Comparison of ENCODE assay signal across 8 cellular contexts in genomic region chrX:154396948-154397887, GRCh38. TPM values are rescaled to one million over a fixed set of nuclear protein-coding genes. Genes with fewer than 3 reads are reported as not detected.
DNase-seq lines count a peak whose midpoint lies in the region; ATAC-seq, FAIRE-seq and TF ChIP-seq lines count a peak whose summit lies in the region.

No MANE protein-coding gene starts in this region.

- ATAC-seq in GM21576 (IDR thresholded peaks at IDR 0.05; ENCODE audit: unreplicated experiment), result peak; percentile 43
- ATAC-seq in IMR-90 (ENCODE audit: low read depth), result peak; percentile 71
- peak; percentile 55 to 61 for ATAC-seq in gastrocnemius medialis

- peak overlapping the region; percentile 63; the same call in 1 of the 2 replicates for H3K18ac ChIP-seq in IMR-90 (ENCODE audit: low read depth, low read length)

- no peak for FAIRE-seq in HTR-8/SVneo (lab: Jason Lieb, UNC)

- H2AFZ ChIP-seq in IMR-90 (replicated peaks; ENCODE audit: low read length, poor library complexity), result peak overlapping the region; percentile 90

- no peaks in the 10 kb centered on the region for H3K9me1 ChIP-seq in IMR-90 (ENCODE audit: insufficient read depth, low read length)

- H3K27me3 ChIP-seq in IMR-90 (ENCODE audit: control insufficient read depth, insufficient read depth, low read length) (no peaks in the 10 kb centered on the region), iPS-15b (ENCODE audit: control insufficient read depth, insufficient read depth, low read length) (no peaks in the 10 kb centered on the region), gastrocnemius medialis (no peaks in the 10 kb centered on the region)

- peak overlapping the region; percentile 93 for H3K4me2 ChIP-seq in IMR-90 (ENCODE audit: low read depth, low read length)

- POLR2A ChIA-PET in IMR-90 (lab: Charles Lee; ENCODE audit: unreplicated experiment), result interaction anchor here (0.6 to 1.0 kb wide), 5 partner anchors 10 to 81 kb away, joined by 3 to 8 read pairs (median 4); partner anchors contain the start of gene FLNA

- TF ChIP-seq CTCF in IMR-90 (conservative IDR thresholded peaks at IDR 0.05; ENCODE audit: low read depth, low read length) (no peak), astrocyte of the cerebellum (IDR thresholded peaks at IDR 0.05; ENCODE audit: low read depth, low read length, missing control alignments) (no peak), gastrocnemius medialis (IDR thresholded peaks at IDR 0.05 in 4 of 5, conservative IDR thresholded peaks at IDR 0.05 in 1 of 5) (no peak)

- intact Hi-C loops in IMR-90 (cut with micrococcal nuclease) (no loop called here), gastrocnemius medialis (cut with DNase I; ENCODE audit: low total_unique reads) (loop anchor here (5.0 kb wide), 3 partner anchors 40 to 120 kb away; partner anchors contain the start of genes FAM3A, GDI1 and UBL4A)

- peak overlapping the region; percentile 94 for H3K14ac ChIP-seq in IMR-90 (replicated peaks; ENCODE audit: low read depth, low read length)

- H3K4me1 ChIP-seq in IMR-90 (ENCODE audit: control insufficient read depth, insufficient read depth, low read length) (0 out of 2 replicates have a peak, but pooled peaks cover 2% of the 10 kb centered on the region), iPS-15b (ENCODE audit: control insufficient read depth, insufficient read depth, low read length) (peaks cover 2% of the 10 kb centered on the region), gastrocnemius medialis (peaks cover 10 to 18% of the 10 kb centered on the region in 2 donors)

- dilution Hi-C loops in IMR-90 (cut with HindIII; ENCODE audit: low sequenced_read_pairs, unreplicated experiment), result no loop called here

- DNase-seq in G401 (ENCODE audit: low spot score), result peak; percentile 55
- peak; percentile 46 for DNase-seq in IMR-90
- DNase-seq in SK-N-DZ (ENCODE audit: low spot score), result peak; percentile 74
- DNase-seq in astrocyte of the cerebellum (ENCODE audit: low read depth), result no peak
- peak; percentile 52 to 71 for DNase-seq in gastrocnemius medialis
- DNase-seq in HTR-8/SVneo (ENCODE audit: insufficient read length, low spot score), result no peak

- WGBS in IMR-90 (ENCODE audit: extremely low coverage in 2 of 2, insufficient read length in 1 of 2), 2 experiments, result 37% methylated on average over 15 of the region's 56 CpGs; no CpG with 5 or more reads in 1 of the 2 experiments

- peak overlapping the region; percentile 86 for H4K5ac ChIP-seq in IMR-90 (ENCODE audit: low read depth, low read length)

- no peak for TF ChIP-seq POLR2A in IMR-90 (IDR thresholded peaks at IDR 0.05; ENCODE audit: low read depth, low read length)
- peak in 1 of 2 donors; percentile 32 for TF ChIP-seq POLR2A in gastrocnemius medialis (IDR thresholded peaks at IDR 0.05)

- peak overlapping the region; percentile 88 for H2BK5ac ChIP-seq in IMR-90 (ENCODE audit: low read depth, low read length, poor library complexity, severe bottlenecking)

- H3K9me3 ChIP-seq in IMR-90 (ENCODE audit: control insufficient read depth, insufficient read depth, low read length) (no peaks in the 10 kb centered on the region), iPS-15b (ENCODE audit: control insufficient read depth, insufficient read depth, low read length) (no peaks in the 10 kb centered on the region), gastrocnemius medialis (no peaks in the 10 kb centered on the region)

- H3K4me3 ChIP-seq in IMR-90 (ENCODE audit: insufficient read depth, low read depth, low read length), result peak overlapping the region; percentile 39
- H3K4me3 ChIP-seq in astrocyte of the cerebellum (ENCODE audit: low read depth, low read length), result peak overlapping the region; percentile 88
- H3K4me3 ChIP-seq in iPS-15b (ENCODE audit: low read depth, low read length), result peak overlapping the region; percentile 87
- peak overlapping the region; percentile 68 to 85 (median 80) for H3K4me3 ChIP-seq in gastrocnemius medialis

- H3K9ac ChIP-seq in IMR-90 (ENCODE audit: low read depth, low read length) (peak overlapping the region; percentile 78), iPS-15b (ENCODE audit: low read depth, low read length) (peak overlapping the region; percentile 79)

- H3K79me1 ChIP-seq in IMR-90 (ENCODE audit: low read depth in 1 of 2, low read length in 2 of 2), result peaks cover 4 to 24% of the 10 kb centered on the region in 2 experiments; a peak in 3 of 4 replicates

- no peak overlapping the region for H2BK20ac ChIP-seq in IMR-90 (ENCODE audit: low read depth, low read length)

- H3K56ac ChIP-seq in IMR-90 (ENCODE audit: extremely low read depth, insufficient read depth, low read length), result peak overlapping the region; percentile 76

- no peak for TF ChIP-seq RAD21 in IMR-90 (IDR thresholded peaks at IDR 0.05; ENCODE audit: low read length)

- H4K91ac ChIP-seq in IMR-90 (ENCODE audit: insufficient read depth, low read depth, low read length), result peak overlapping the region; percentile 95

- BruUV-seq in IMR-90 (replicated peaks; lab: Mats Ljungman, UMichigan), result no TSS peak

- H3K27ac ChIP-seq in IMR-90 (ENCODE audit: insufficient read depth, low read length) (peak overlapping the region; percentile 90), gastrocnemius medialis (peak overlapping the region; percentile 93 to 99 (median 98))

- H2AK9ac ChIP-seq in IMR-90 (replicated peaks; ENCODE audit: low read depth, low read length, poor library complexity), result peak overlapping the region; percentile 99

- peak overlapping the region; percentile 79 to 98; a peak in 3 of 4 replicates for H4K8ac ChIP-seq in IMR-90 (ENCODE audit: low read depth in 2 of 2, low read length in 2 of 2)

- peaks cover 21% of the 10 kb centered on the region for H3K36me3 ChIP-seq in IMR-90 (ENCODE audit: control insufficient read depth, insufficient read depth, low read length)
- peaks cover 14% of the 10 kb centered on the region for H3K36me3 ChIP-seq in iPS-15b (ENCODE audit: control insufficient read depth, insufficient read depth, low read length)
- peaks cover 0 to 14% of the 10 kb centered on the region in 2 donors for H3K36me3 ChIP-seq in gastrocnemius medialis

- peaks cover 41% of the 10 kb centered on the region for H4K20me1 ChIP-seq in IMR-90 (ENCODE audit: insufficient read depth, low read length)

- H2BK120ac ChIP-seq in IMR-90 (ENCODE audit: low read depth, low read length), result peak overlapping the region; percentile 76; the same call in 1 of the 2 replicates

- H3K23ac ChIP-seq in IMR-90 (ENCODE audit: low read depth, low read length), result peak overlapping the region; percentile 93

- peak overlapping the region; percentile 84 for H2AK5ac ChIP-seq in IMR-90 (ENCODE audit: low read depth, low read length)

- peak overlapping the region; percentile 91 for H3K4ac ChIP-seq in IMR-90 (ENCODE audit: low read depth, low read length)

- CTCF ChIA-PET in IMR-90 (lab: Yijun Ruan, JAX), result interaction anchor here (1.1 kb wide), 1 partner anchor 13 kb away, joined by 3 read pairs; no protein-coding TSS in a partner anchor

- in situ Hi-C loops in G401 (cut with HindIII; ENCODE audit: low sequenced_read_pairs) (no loop called here), IMR-90 (cut with MboI; ENCODE audit: low sequenced_read_pairs) (no loop called here), astrocyte of the cerebellum (cut with HindIII; ENCODE audit: low sequenced_read_pairs) (no loop called here), gastrocnemius medialis (cut with MboI; ENCODE audit: low sequenced_read_pairs in 4 of 4) (no loop called here)

- peak overlapping the region; percentile 6; the same call in 1 of the 3 replicates for H2BK15ac ChIP-seq in IMR-90 (ENCODE audit: low read depth, low read length)

RNA-seq across cellular contexts. Expression of gene RPL10, which starts 1.0 kb away (rescaled TPM):
- 2,883 and 3,419 TPM in 2 replicates for total RNA-seq in G401 (2014; rRNA removed; shearing (Covaris generic))
- 1,582 and 1,900 TPM in 2 replicates for total RNA-seq in IMR-90 (2012; rRNA removed)
- 4,696 and 7,467 TPM in 2 replicates for polyA plus RNA-seq in IMR-90 (2012; rRNA removed)
- 1,699 and 6,181 TPM in 2 replicates for polyA plus RNA-seq in IMR-90 (2012; cell fraction: cytosol; rRNA removed)
- 2,396 and 4,012 TPM in 2 replicates for polyA plus RNA-seq in IMR-90 (2012; cell fraction: nucleus; rRNA removed; ENCODE audit: low replicate concordance)
- 4,718 and 5,431 TPM in 2 replicates for polyA plus RNA-seq in SK-N-DZ (2014; cell fraction: cytosol; rRNA removed)
- 2,533 and 5,089 TPM in 2 replicates for polyA plus RNA-seq in SK-N-DZ (2014; cell fraction: nucleus; rRNA removed)
- total RNA-seq in gastrocnemius medialis, result 1,000 to 10,000 TPM; 3,899 to 6,066 (median 5,720) TPM

RNA-seq across cellular contexts. Expression of gene DNASE1L1, which starts 11.8 kb away (rescaled TPM):
- total RNA-seq in G401 (2014; rRNA removed; shearing (Covaris generic)), result 20.5 and 41.3 TPM in 2 replicates
- total RNA-seq in IMR-90 (2012; rRNA removed), result 42.5 and 51.4 TPM in 2 replicates
- polyA plus RNA-seq in IMR-90 (2012; rRNA removed), result 54.7 and 55.5 TPM in 2 replicates
- polyA plus RNA-seq in IMR-90 (2012; cell fraction: cytosol; rRNA removed), result 29.9 and 61.9 TPM in 2 replicates
- 29.2 and 61.8 TPM in 2 replicates for polyA plus RNA-seq in IMR-90 (2012; cell fraction: nucleus; rRNA removed; ENCODE audit: low replicate concordance)
- polyA plus RNA-seq in SK-N-DZ (2014; cell fraction: cytosol; rRNA removed), result 15.5 and 17.3 TPM in 2 replicates
- 12.1 and 20.9 TPM in 2 replicates for polyA plus RNA-seq in SK-N-DZ (2014; cell fraction: nucleus; rRNA removed)
- total RNA-seq in gastrocnemius medialis, result 100 to 1,000 TPM in 3 of 4 donors, 10 to 100 TPM in 1; 88.4 to 148 (median 116) TPM

RNA-seq across cellular contexts. Expression of gene TAFAZZIN, which starts 14.1 kb away (rescaled TPM):
- 16.9 and 39.4 TPM in 2 replicates for total RNA-seq in G401 (2014; rRNA removed; shearing (Covaris generic))
- total RNA-seq in IMR-90 (2012; rRNA removed) (4.4 and 4.8 TPM in 2 replicates), gastrocnemius medialis (10 to 100 TPM; 17.6 to 28.3 (median 20.1) TPM)
- 24.4 and 26.6 TPM in 2 replicates for polyA plus RNA-seq in IMR-90 (2012; rRNA removed)
- polyA plus RNA-seq in IMR-90 (2012; cell fraction: cytosol; rRNA removed), result 11.7 and 12.2 TPM in 2 replicates
- polyA plus RNA-seq in IMR-90 (2012; cell fraction: nucleus; rRNA removed; ENCODE audit: low replicate concordance), result 146 and 212 TPM in 2 replicates
- 37.3 and 52.4 TPM in 2 replicates for polyA plus RNA-seq in SK-N-DZ (2014; cell fraction: cytosol; rRNA removed)
- 299 and 385 TPM in 2 replicates for polyA plus RNA-seq in SK-N-DZ (2014; cell fraction: nucleus; rRNA removed)

RNA-seq across cellular contexts. Expression of gene EMD, which starts 18.1 kb away (rescaled TPM):
- total RNA-seq in G401 (2014; rRNA removed; shearing (Covaris generic)), result 49.8 and 72.5 TPM in 2 replicates
- total RNA-seq in IMR-90 (2012; rRNA removed), result 9.9 and 11.4 TPM in 2 replicates
- polyA plus RNA-seq in IMR-90 (2012; rRNA removed), result 68.8 and 80.6 TPM in 2 replicates
- 53.8 and 120 TPM in 2 replicates for polyA plus RNA-seq in IMR-90 (2012; cell fraction: cytosol; rRNA removed)
- polyA plus RNA-seq in IMR-90 (2012; cell fraction: nucleus; rRNA removed; ENCODE audit: low replicate concordance), result 118 and 134 TPM in 2 replicates
- polyA plus RNA-seq in SK-N-DZ (2014; cell fraction: cytosol; rRNA removed), result 76.3 and 77.9 TPM in 2 replicates
- polyA plus RNA-seq in SK-N-DZ (2014; cell fraction: nucleus; rRNA removed), result 63.6 and 71.0 TPM in 2 replicates
- 10 to 100 TPM; 36.2 to 61.5 (median 53.2) TPM for total RNA-seq in gastrocnemius medialis

RNA-seq across cellular contexts. Expression of gene FLNA, which starts 22.8 kb away (rescaled TPM):
- total RNA-seq in G401 (2014; rRNA removed; shearing (Covaris generic)), result 811 and 832 TPM in 2 replicates
- total RNA-seq in IMR-90 (2012; rRNA removed) (1,356 and 1,443 TPM in 2 replicates), gastrocnemius medialis (100 to 1,000 TPM in 1 of 4 donors, 10 to 100 TPM in 3; 23.9 to 128 (median 88.9) TPM)
- 1,357 and 1,435 TPM in 2 replicates for polyA plus RNA-seq in IMR-90 (2012; rRNA removed)
- polyA plus RNA-seq in IMR-90 (2012; cell fraction: cytosol; rRNA removed), result 639 and 1,121 TPM in 2 replicates
- polyA plus RNA-seq in IMR-90 (2012; cell fraction: nucleus; rRNA removed; ENCODE audit: low replicate concordance), result 2,032 and 4,690 TPM in 2 replicates
- 118 and 164 TPM in 2 replicates for polyA plus RNA-seq in SK-N-DZ (2014; cell fraction: cytosol; rRNA removed)
- polyA plus RNA-seq in SK-N-DZ (2014; cell fraction: nucleus; rRNA removed), result 267 and 369 TPM in 2 replicates

Comparison
In these comparisons a context has a peak if more than half of its experiments do, and no peak if none do; other contexts are left out.
1. DNase-seq: peak in G401 (single experiment), IMR-90 (single experiment), SK-N-DZ (single experiment) and gastrocnemius medialis (2 of 2); none in astrocyte of the cerebellum (single experiment) and HTR-8/SVneo (single experiment).
2. Peak in every context shown above with its lines, with median percentiles within 50 percentile points of each other: ATAC-seq and H3K4me3 ChIP-seq.